Comparison of ENCODE assay signal across 8 cellular contexts in the genomic region with DNA sequence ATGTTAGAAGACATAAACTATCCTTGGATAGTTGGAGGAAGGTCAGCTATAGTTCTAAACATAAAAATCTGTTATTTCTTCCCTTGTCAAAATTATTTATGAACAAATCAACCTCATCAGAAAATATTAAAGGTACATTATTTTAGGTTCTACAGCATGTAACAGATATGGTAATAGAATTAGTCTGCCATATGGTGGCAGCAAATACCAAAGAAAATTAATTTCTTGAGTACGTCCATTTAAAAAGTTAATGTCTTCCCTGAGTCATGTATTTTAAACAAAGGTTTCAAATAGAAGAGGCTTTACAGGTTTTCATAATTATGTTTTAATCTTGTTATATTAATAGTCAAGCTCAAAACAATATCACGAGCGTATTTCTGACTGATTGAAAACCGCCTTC.
DNase-seq lines count a peak whose midpoint lies in the region; ATAC-seq and TF ChIP-seq lines count a peak whose summit lies in the region.

No MANE protein-coding gene starts in this region.

- DNase-seq in NCI-H510A treated with DMSO at 0.1 percent for 48 hours (lab: John Stamatoyannopoulos, UW): peak; percentile 7
- no peak for DNase-seq in NCI-H510A (lab: John Stamatoyannopoulos, UW)
- peak; percentile 57 to 67 for DNase-seq in NCI-H524 (lab: John Stamatoyannopoulos, UW)
- peak; percentile 72 for DNase-seq in epithelial cell of esophagus (ENCODE audit: low read depth)
- peak; percentile 83 for DNase-seq in pons (ENCODE audit: low spot score)
- no peak for DNase-seq in NCI-H1436 (lab: John Stamatoyannopoulos, UW)

- no peak overlapping the region for H3K4me3 ChIP-seq in epithelial cell of esophagus (ENCODE audit: low read length)

- ATAC-seq in HG02938 (IDR thresholded peaks at IDR 0.05; ENCODE audit: unreplicated experiment): no peak
- ATAC-seq in HG02798 (IDR thresholded peaks at IDR 0.05; ENCODE audit: poor library complexity, unreplicated experiment): no peak

- TF ChIP-seq CTCF in epithelial cell of esophagus (IDR thresholded peaks at IDR 0.05; ENCODE audit: insufficient read depth, low read depth, low read length, missing control alignments): peak; percentile 13

Comparison
In these comparisons a context has a peak if more than half of its experiments do, and no peak if none do; other contexts are left out.
1. DNase-seq: peak in NCI-H510A treated with DMSO at 0.1 percent for 48 hours (single experiment), NCI-H524 (2 of 2), epithelial cell of esophagus (single experiment) and pons (single experiment); none in NCI-H510A (single experiment) and NCI-H1436 (single experiment).